14 cellular contexts compared by ENCODE assay signal in the genomic region with DNA sequence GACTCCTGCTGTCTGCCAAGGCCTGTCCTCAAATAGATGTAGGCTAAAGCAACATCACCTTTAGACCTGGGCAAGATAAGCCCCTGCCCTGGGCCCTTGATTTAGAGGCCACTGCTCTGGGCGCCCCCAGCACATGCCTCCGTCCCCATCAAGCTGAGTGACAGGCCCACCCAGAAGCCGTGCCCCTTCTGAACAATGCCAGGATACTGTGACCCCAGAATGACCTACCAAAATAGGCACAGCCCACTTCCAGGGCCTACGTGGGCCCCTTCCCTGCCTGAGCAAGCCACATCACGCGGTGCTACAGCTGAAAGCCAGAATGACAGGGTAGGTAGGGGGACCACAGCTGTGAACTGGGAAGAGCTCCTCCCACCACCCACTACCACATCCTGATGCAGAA. TPM values are rescaled to one million over a fixed set of nuclear protein-coding genes. Genes with fewer than 3 reads are reported as not detected.
DNase-seq lines count a peak whose midpoint lies in the region; ATAC-seq and TF ChIP-seq lines count a peak whose summit lies in the region.
"Had no signal": no experiment of that assay in that cellular context is flagged by ENCODE, and none has a peak within 500 bp of the region (broad histone marks: within the 10 kb centered on the region; RNA-seq: fewer than 3 reads in every experiment).

No MANE protein-coding gene starts in this region.

- TF ChIP-seq CTCF in sigmoid colon (IDR thresholded peaks at IDR 0.05): no peak
- no peak for TF ChIP-seq CTCF in dorsolateral prefrontal cortex (IDR thresholded peaks at IDR 0.05 in 54 of 56, conservative IDR thresholded peaks at IDR 0.05 in 2 of 56; ENCODE audit: low read depth in 1 of 56, partially characterized antibody in 56 of 56)
- TF ChIP-seq CTCF in left lung (IDR thresholded peaks at IDR 0.05): no peak

- H3K4me3 ChIP-seq in neuronal stem cell (ENCODE audit: low read length in 2 of 2) (no peak overlapping the region), sigmoid colon (no peak overlapping the region), dorsolateral prefrontal cortex (no peak overlapping the region), left lung (no peak overlapping the region)
- H3K4me3 ChIP-seq: A549 had no signal

- H3K18ac ChIP-seq in neuronal stem cell (ENCODE audit: low read length): peak overlapping the region; percentile 21

- H3K27ac ChIP-seq in neuronal stem cell (replicated peaks; ENCODE audit: low read length) (no peak overlapping the region), sigmoid colon (no peak overlapping the region), dorsolateral prefrontal cortex (no peak overlapping the region), left lung (no peak overlapping the region)
- H3K27ac ChIP-seq: A549, C4-2B had no signal

- H2BK5ac ChIP-seq in neuronal stem cell (ENCODE audit: low read length): no peak overlapping the region

- H2AK5ac ChIP-seq in neuronal stem cell (ENCODE audit: low read depth, low read length): no peak overlapping the region

- peaks cover 16 to 22% of the 10 kb centered on the region in 2 donors for H3K4me1 ChIP-seq in neuronal stem cell (ENCODE audit: control insufficient read depth in 2 of 2, insufficient read depth in 1 of 2, low read depth in 1 of 2, low read length in 2 of 2)
- H3K4me1 ChIP-seq in sigmoid colon: no peaks in the 10 kb centered on the region
- no peaks in the 10 kb centered on the region for H3K4me1 ChIP-seq in left lung
- H3K4me1 ChIP-seq: A549, BE2C had no signal

- WGBS in neuronal stem cell (ENCODE audit: extremely low coverage in 2 of 2, insufficient read length in 2 of 2, insufficient replicate concordance in 1 of 2), 2 donors: no CpG with 5 or more reads among the region's 6 CpGs
- WGBS in sigmoid colon, 2 donors: 47 to 78% methylated on average over 6 of the region's 6 CpGs

- H3K79me1 ChIP-seq in neuronal stem cell (ENCODE audit: low read depth, low read length): no peaks in the 10 kb centered on the region

- H3K36me3 ChIP-seq in neuronal stem cell (replicated peaks in 1 of 2; ENCODE audit: control insufficient read depth in 2 of 2, insufficient read depth in 2 of 2, low read length in 2 of 2): no peaks in the 10 kb centered on the region
- no peaks in the 10 kb centered on the region for H3K36me3 ChIP-seq in sigmoid colon
- no peaks in the 10 kb centered on the region for H3K36me3 ChIP-seq in left lung
- H3K36me3 ChIP-seq: BE2C had no signal

- no peak overlapping the region for H3K4ac ChIP-seq in neuronal stem cell (ENCODE audit: low read length)

- no peak for TF ChIP-seq EP300 in sigmoid colon (IDR thresholded peaks at IDR 0.05)

- no peak overlapping the region for H3K4me2 ChIP-seq in neuronal stem cell (ENCODE audit: insufficient read depth, low read length, poor library complexity, severe bottlenecking)
- H3K4me2 ChIP-seq: A549 had no signal

- ATAC-seq in left lung: no peak
- ATAC-seq: A549 had no signal

- H4K91ac ChIP-seq in neuronal stem cell (ENCODE audit: low read depth, low read length, poor library complexity): no peak overlapping the region

- TF ChIP-seq POLR2A in sigmoid colon (IDR thresholded peaks at IDR 0.05): no peak

- peak; percentile 57 for DNase-seq in ecto neural progenitor cell (ENCODE audit: low spot score)
- DNase-seq in neuronal stem cell (ENCODE audit: low spot score): no peak
- DNase-seq in sigmoid colon: peak; percentile 33
- DNase-seq in amniotic stem cell (lab: John Stamatoyannopoulos, UW): no peak
- DNase-seq in dorsolateral prefrontal cortex: no peak
- no peak for DNase-seq in left lung
- DNase-seq: BE2C; CD4-positive, alpha-beta memory T cell; DMS79; EL had no signal

- peak overlapping the region; percentile 6 for H2AFZ ChIP-seq in neuronal stem cell (ENCODE audit: low read length)

- no peak overlapping the region for H2BK120ac ChIP-seq in neuronal stem cell (ENCODE audit: low read depth, low read length)

- H3K27me3 ChIP-seq in neuronal stem cell (ENCODE audit: control insufficient read depth in 3 of 3, insufficient read depth in 3 of 3, low read depth in 1 of 3, low read length in 3 of 3) (no peaks in the 10 kb centered on the region), sigmoid colon (no peaks in the 10 kb centered on the region), dorsolateral prefrontal cortex (peaks cover 0 to 4% (median 0%) of the 10 kb centered on the region in 45 donors), left lung (no peaks in the 10 kb centered on the region)
- H3K27me3 ChIP-seq: BE2C had no signal

- intact Hi-C loops in sigmoid colon (cut with DNase I): no loop called here
- intact Hi-C loops in dorsolateral prefrontal cortex (cut with DNase I): no loop called here
- intact Hi-C loops in left lung (cut with DNase I): no loop called here

- no peak overlapping the region for H4K8ac ChIP-seq in neuronal stem cell (ENCODE audit: low read depth, low read length)

- no peak overlapping the region for H2BK12ac ChIP-seq in neuronal stem cell (ENCODE audit: low read length)

- H2BK15ac ChIP-seq in neuronal stem cell (ENCODE audit: low read length): peak overlapping the region; percentile 2

- H3K9me3 ChIP-seq in neuronal stem cell (replicated peaks in 1 of 2; ENCODE audit: control insufficient read depth in 2 of 2, insufficient read depth in 1 of 2, low read depth in 1 of 2, low read length in 2 of 2) (no peaks in the 10 kb centered on the region), sigmoid colon (no peaks in the 10 kb centered on the region), left lung (no peaks in the 10 kb centered on the region)
- H3K9me3 ChIP-seq: A549, BE2C had no signal

- H3K14ac ChIP-seq in neuronal stem cell (ENCODE audit: low read length): no peak overlapping the region

- H3K23ac ChIP-seq in neuronal stem cell (ENCODE audit: low read depth, low read length, poor library complexity): no peak overlapping the region

- H3K9ac ChIP-seq in neuronal stem cell (ENCODE audit: low read depth, low read length, poor library complexity): no peak overlapping the region

RNA-seq across cellular contexts. Expression of a gene that starts 24.7 kb away (rescaled TPM):
- polyA plus RNA-seq in neuronal stem cell (2013, experiment 1 of 2): not detected
- polyA plus RNA-seq in neuronal stem cell (2013, experiment 2 of 2): not detected
- not detected for total RNA-seq in sigmoid colon
- not detected for polyA plus RNA-seq in sigmoid colon
- not detected for total RNA-seq in dorsolateral prefrontal cortex
- total RNA-seq in left lung: not detected
- total RNA-seq: CD4-positive, alpha-beta memory T cell had no signal
- polyA plus RNA-seq: A549; AG04450; CD4-positive, alpha-beta memory T cell; IgD-negative memory B cell had no signal

Comparison
In these comparisons a context has a peak if more than half of its experiments do, and no peak if none do; other contexts are left out.
1. DNase-seq: peak in ecto neural progenitor cell (single experiment) and sigmoid colon (single experiment); none in neuronal stem cell (single experiment), amniotic stem cell (single experiment), dorsolateral prefrontal cortex (0 of 10) and left lung (0 of 2).